Comparison of ENCODE assay signal across 8 cellular contexts in genomic region chr5:132961123-132961815, GRCh38. TPM values are rescaled to one million over a fixed set of nuclear protein-coding genes. Genes with fewer than 3 reads are reported as not detected.
A peak's percentile ranks its signal among the peaks of the same experiment; 100 is the strongest.
DNase-seq lines count a peak whose midpoint lies in the region; ATAC-seq and TF ChIP-seq lines count a peak whose summit lies in the region.
"Not testable (repeated sequence)": the region's sequence is repeated elsewhere in the genome, so short reads cannot be mapped to it uniquely, and the experiment has no call there.

No MANE protein-coding gene starts in this region.

- H4K20me1 ChIP-seq in Karpas-422 (ENCODE audit: insufficient read depth, low read depth, low read length); fibroblast of lung (ENCODE audit: control insufficient read depth, extremely low read depth, insufficient read depth, low read length): not testable (repeated sequence)

- not testable (repeated sequence) for DNase-seq in CD8-positive, alpha-beta memory T cell; Karpas-422; WTC11 (ENCODE audit: low spot score); trophoblast cell; type B pancreatic cell (ENCODE audit: extremely low spot score, unreplicated experiment)
- DNase-seq in astrocyte of the spinal cord (ENCODE audit: low read depth, low spot score): peak; percentile 18
- DNase-seq in fibroblast of lung (ENCODE audit: low read depth in 2 of 2): peak in 1 of 2 donors; percentile 53

- peak overlapping the region; percentile 85 for H3K4me3 ChIP-seq in CD8-positive, alpha-beta memory T cell (ENCODE audit: low read length)
- H3K4me3 ChIP-seq in Karpas-422 (ENCODE audit: low read length): peak overlapping the region; percentile 75
- H3K4me3 ChIP-seq in astrocyte of the spinal cord (ENCODE audit: low read depth, low read length): peak overlapping the region; percentile 94
- H3K4me3 ChIP-seq in fibroblast of lung (replicated peaks in 1 of 4; ENCODE audit: control extremely low read depth in 1 of 4, insufficient read depth in 1 of 4, low read depth in 3 of 4, low read length in 4 of 4): peak overlapping the region; percentile 61 to 96 (median 78)
- H3K4me3 ChIP-seq in liver (ENCODE audit: low read depth in 1 of 3, low read length in 3 of 3): peak overlapping the region in 2 of 3 donors; percentile 72 to 91
- not testable (repeated sequence) for H3K4me3 ChIP-seq in trophoblast cell (ENCODE audit: low read depth, low read length)

- H3K23ac ChIP-seq in trophoblast cell (ENCODE audit: low read length): not testable (repeated sequence)

- not testable (repeated sequence) for H4K91ac ChIP-seq in trophoblast cell (ENCODE audit: low read depth, low read length)

- peaks cover 47% of the 10 kb centered on the region for H3K4me1 ChIP-seq in CD8-positive, alpha-beta memory T cell (ENCODE audit: insufficient read depth, low read length)
- H3K4me1 ChIP-seq in Karpas-422 (ENCODE audit: low read length) (peaks cover 26% of the 10 kb centered on the region), liver (ENCODE audit: control insufficient read depth in 4 of 4, insufficient read depth in 4 of 4, low read length in 3 of 4) (peaks cover 11 to 20% (median 12%) of the 10 kb centered on the region in 4 donors)
- H3K4me1 ChIP-seq in fibroblast of lung (ENCODE audit: control insufficient read depth, extremely low read depth, insufficient read depth, low read length); trophoblast cell (ENCODE audit: control insufficient read depth in 1 of 2, insufficient read depth in 2 of 2, low read length in 2 of 2): not testable (repeated sequence)

- POLR2A ChIA-PET in CD8-positive, alpha-beta memory T cell (lab: Charles Lee): interaction anchor here (0.5 to 3.4 kb wide), 4 partner anchors 9 to 1093 kb away, joined by 3 to 50 read pairs (median 6); partner anchors contain the start of gene HSPA4
- POLR2A ChIA-PET in WTC11 (lab: Charles Lee): interaction anchor here (3.3 kb wide), 1 partner anchor 90 kb away, joined by 22 read pairs; the partner anchor contains the start of gene HSPA4

- peaks cover 69% of the 10 kb centered on the region for H3K79me2 ChIP-seq in Karpas-422 (ENCODE audit: low read length)
- H3K79me2 ChIP-seq in fibroblast of lung (ENCODE audit: control insufficient read depth, insufficient read depth, low read length): peaks cover 66% of the 10 kb centered on the region
- H3K79me2 ChIP-seq in trophoblast cell (ENCODE audit: control insufficient read depth, insufficient read depth, low read length, poor library complexity): peaks cover 24% of the 10 kb centered on the region

- not testable (repeated sequence) for H4K8ac ChIP-seq in trophoblast cell (ENCODE audit: low read depth, low read length)

- TF ChIP-seq RAD21 in liver (IDR thresholded peaks at IDR 0.05): not testable (repeated sequence)

- not testable (repeated sequence) for H3K27me3 ChIP-seq in CD8-positive, alpha-beta memory T cell (ENCODE audit: insufficient read depth, low read length, poor library complexity, severe bottlenecking); Karpas-422 (ENCODE audit: low read length); fibroblast of lung (ENCODE audit: control insufficient read depth, insufficient read depth, low read length); liver (ENCODE audit: control insufficient read depth in 4 of 4, insufficient read depth in 4 of 4, low read length in 3 of 4); trophoblast cell (ENCODE audit: insufficient read depth, low read length)

- CTCF ChIA-PET in CD8-positive, alpha-beta memory T cell (lab: Charles Lee); WTC11 (lab: Charles Lee): not testable (repeated sequence)

- in situ Hi-C loops in astrocyte of the spinal cord (cut with HindIII; ENCODE audit: low sequenced_read_pairs): not testable (repeated sequence)

- not testable (repeated sequence) for H2AFZ ChIP-seq in Karpas-422 (ENCODE audit: low read length); fibroblast of lung (ENCODE audit: low read length); trophoblast cell (ENCODE audit: insufficient read depth, low read length, poor library complexity)

- WGBS in liver: 93% methylated on average over 11 of the region's 11 CpGs
- WGBS in trophoblast cell (ENCODE audit: extremely low coverage, insufficient coverage, insufficient read length): no CpG with 5 or more reads among the region's 11 CpGs

- H3K9ac ChIP-seq in Karpas-422 (ENCODE audit: low read length): peak overlapping the region; percentile 89
- not testable (repeated sequence) for H3K9ac ChIP-seq in fibroblast of lung (ENCODE audit: insufficient read depth, low read length); trophoblast cell (ENCODE audit: low read length)
- peak overlapping the region; percentile 98 to 100 for H3K9ac ChIP-seq in liver (ENCODE audit: low read depth in 1 of 2, low read length in 2 of 2)

- H3K27ac ChIP-seq in CD8-positive, alpha-beta memory T cell (ENCODE audit: low read depth, low read length); liver (ENCODE audit: low read depth in 1 of 2, low read length in 2 of 2); trophoblast cell (ENCODE audit: low read depth, low read length): not testable (repeated sequence)
- peak overlapping the region; percentile 76 for H3K27ac ChIP-seq in Karpas-422 (ENCODE audit: low read length)
- H3K27ac ChIP-seq in fibroblast of lung (ENCODE audit: insufficient read depth, low read length): peak overlapping the region; percentile 91

- not testable (repeated sequence) for H3K14ac ChIP-seq in trophoblast cell (ENCODE audit: low read length)

- peak overlapping the region; percentile 93 to 98 (median 95) for H3K4me3 Mint-ChIP-seq in CD8-positive, alpha-beta memory T cell
- H3K4me3 Mint-ChIP-seq in WTC11 (peak overlapping the region; percentile 98), type B pancreatic cell (peak overlapping the region; percentile 97)

- not testable (repeated sequence) for ATAC-seq in WTC11

- H2BK12ac ChIP-seq in trophoblast cell (ENCODE audit: low read length): not testable (repeated sequence)

- not testable (repeated sequence) for H2BK120ac ChIP-seq in trophoblast cell (ENCODE audit: insufficient read depth, low read length, poor library complexity)

- H3K18ac ChIP-seq in trophoblast cell (ENCODE audit: low read length): not testable (repeated sequence)

- peaks cover 40 to 64% (median 56%) of the 10 kb centered on the region in 3 donors for H3K4me1 Mint-ChIP-seq in CD8-positive, alpha-beta memory T cell
- peaks cover 18% of the 10 kb centered on the region for H3K4me1 Mint-ChIP-seq in WTC11
- not testable (repeated sequence) for H3K4me1 Mint-ChIP-seq in type B pancreatic cell (ENCODE audit: unreplicated experiment)

- not testable (repeated sequence) for H2BK5ac ChIP-seq in trophoblast cell (ENCODE audit: low read depth, low read length, poor library complexity)

- not testable (repeated sequence) for H3K36me3 ChIP-seq in CD8-positive, alpha-beta memory T cell (ENCODE audit: insufficient read depth, low read length); Karpas-422 (ENCODE audit: insufficient read depth, low read length); fibroblast of lung (ENCODE audit: control insufficient read depth, insufficient read depth, low read length); liver (ENCODE audit: control insufficient read depth in 4 of 4, insufficient read depth in 3 of 4, low read depth in 1 of 4, low read length in 3 of 4); trophoblast cell (ENCODE audit: control insufficient read depth in 1 of 2, insufficient read depth in 2 of 2, low read length in 2 of 2)

- H3K9me3 ChIP-seq in CD8-positive, alpha-beta memory T cell (ENCODE audit: low read length); Karpas-422 (ENCODE audit: low read length); fibroblast of lung (ENCODE audit: control insufficient read depth, insufficient read depth, low read depth, low read length); liver (ENCODE audit: control insufficient read depth in 4 of 4, low read length in 3 of 4); trophoblast cell (ENCODE audit: insufficient read depth, low read depth, low read length): not testable (repeated sequence)

- H3K36me3 Mint-ChIP-seq in CD8-positive, alpha-beta memory T cell: peaks cover 0 to 25% (median 0%) of the 10 kb centered on the region in 3 donors
- not testable (repeated sequence) for H3K36me3 Mint-ChIP-seq in WTC11
- peaks cover 23% of the 10 kb centered on the region for H3K36me3 Mint-ChIP-seq in type B pancreatic cell

- not testable (repeated sequence) for H3K27me3 Mint-ChIP-seq in CD8-positive, alpha-beta memory T cell; WTC11 (ENCODE audit: low read depth); type B pancreatic cell

- H3K4me2 ChIP-seq in Karpas-422 (ENCODE audit: low read depth, low read length, poor library complexity, severe bottlenecking) (peak overlapping the region; percentile 69), fibroblast of lung (ENCODE audit: extremely low read depth, insufficient read depth, low read length) (peak overlapping the region; percentile 55), trophoblast cell (ENCODE audit: low read length) (peak overlapping the region; percentile 9)

- not testable (repeated sequence) for TF ChIP-seq CTCF in WTC11 (IDR thresholded peaks at IDR 0.05); astrocyte of the spinal cord (IDR thresholded peaks at IDR 0.05; ENCODE audit: low read depth, low read length); fibroblast of lung (conservative IDR thresholded peaks at IDR 0.05 in 1 of 2, IDR thresholded peaks at IDR 0.05 in 1 of 2; ENCODE audit: low read depth in 1 of 2, low read length in 2 of 2); liver (IDR thresholded peaks at IDR 0.05; ENCODE audit: low read depth, low read length, missing input control); type B pancreatic cell (conservative IDR thresholded peaks at IDR 0.05)

- H2AK5ac ChIP-seq in trophoblast cell (ENCODE audit: low read length): not testable (repeated sequence)

- not testable (repeated sequence) for H3K9me3 Mint-ChIP-seq in CD8-positive, alpha-beta memory T cell; WTC11; type B pancreatic cell

- peak overlapping the region in 6 of 8 donors; percentile 43 to 97 (median 74) for H3K27ac Mint-ChIP-seq in CD8-positive, alpha-beta memory T cell
- H3K27ac Mint-ChIP-seq in WTC11: not testable (repeated sequence)
- peak overlapping the region; percentile 98 for H3K27ac Mint-ChIP-seq in type B pancreatic cell

- H3K4ac ChIP-seq in trophoblast cell (ENCODE audit: low read depth, low read length): peak overlapping the region; percentile 97

- H3K9me2 ChIP-seq in Karpas-422 (replicated peaks; ENCODE audit: insufficient read depth, low read length): not testable (repeated sequence)

- peaks cover 16% of the 10 kb centered on the region for H3K79me1 ChIP-seq in trophoblast cell (ENCODE audit: low read length)

- H4K12ac ChIP-seq in trophoblast cell (ENCODE audit: low read depth, low read length): not testable (repeated sequence)

RNA-seq across cellular contexts. Expression of gene AFF4, which starts 2.2 kb away (rescaled TPM):
- 10 to 100 TPM; 26.3 to 28.8 TPM for total RNA-seq in CD8-positive, alpha-beta memory T cell
- 17.5 TPM for polyA plus RNA-seq in CD8-positive, alpha-beta memory T cell
- total RNA-seq in Karpas-422 (2014; rRNA removed; shearing (Covaris generic); ENCODE audit: low replicate concordance): 20.1 and 34.0 TPM in 2 replicates
- total RNA-seq in WTC11 (2021) (53.2 to 58.1 TPM (median 55.3 TPM) in 3 replicates), fibroblast of lung (37.0 and 54.2 TPM in 2 replicates), liver (10 to 100 TPM; 16.8 to 19.1 TPM), type B pancreatic cell (ENCODE audit: low replicate concordance) (69.9 and 78.1 TPM in 2 replicates)
- polyA plus RNA-seq in fibroblast of lung (67.3 and 73.6 TPM in 2 replicates), liver (10 to 100 TPM in 1 of 2 donors, 1 to 10 TPM in 1; 5.5 to 17.0 TPM)
- polyA plus RNA-seq in fibroblast of lung (2012): 31.7 and 45.2 TPM in 2 replicates
- polyA minus RNA-seq in fibroblast of lung (ENCODE audit: low replicate concordance): 155 and 161 TPM in 2 replicates
- polyA plus RNA-seq in trophoblast cell (2013): 66.8 and 66.9 TPM in 2 replicates

Comparison
In these comparisons a context has a peak if more than half of its experiments do, and no peak if none do; other contexts are left out.
1. H3K4me2 ChIP-seq: peak in every context shown above with its lines; median percentile 69 in Karpas-422; 55 in fibroblast of lung; 9 in trophoblast cell.